Comparison of ENCODE assay signal across 10 cellular contexts in genomic region chr2:118197011-118197695, GRCh38.
DNase-seq lines count a peak whose midpoint lies in the region; ATAC-seq, FAIRE-seq and TF ChIP-seq lines count a peak whose summit lies in the region.
"Had no signal": no experiment of that assay in that cellular context is flagged by ENCODE, and none has a peak within 500 bp of the region (broad histone marks: within the 10 kb centered on the region; RNA-seq: fewer than 3 reads in every experiment).

No MANE protein-coding gene starts in this region.

- H3K9ac ChIP-seq in MM.1S (ENCODE audit: low read length): no peak overlapping the region

- H3K9me2 ChIP-seq in MM.1S (replicated peaks; ENCODE audit: insufficient read depth, low read length): no peaks in the 10 kb centered on the region

- DNase-seq in ELR (ENCODE audit: low read depth): peak; percentile 32
- DNase-seq in MM.1S: peak; percentile 17
- peak; percentile 7 for DNase-seq in fibroblast of villous mesenchyme (ENCODE audit: low read depth)
- no peak for DNase-seq in D721Med (ENCODE audit: insufficient read length, low spot score)
- DNase-seq in hepatic stellate cell (ENCODE audit: low spot score): no peak
- no peak for DNase-seq in LoVo (ENCODE audit: low spot score)
- DNase-seq: NCI-H1417 treated with DMSO at 0.1 percent for 48 hours had no signal

- ATAC-seq in GM21717 (IDR thresholded peaks at IDR 0.05; ENCODE audit: unreplicated experiment): peak; percentile 47
- no peak for ATAC-seq in HG03439 (IDR thresholded peaks at IDR 0.05; ENCODE audit: unreplicated experiment)

- H4K20me1 ChIP-seq in MM.1S (ENCODE audit: insufficient read depth, low read length): no peaks in the 10 kb centered on the region

- TF ChIP-seq CTCF in MM.1S (IDR thresholded peaks at IDR 0.05; ENCODE audit: low read length) (no peak), fibroblast of villous mesenchyme (IDR thresholded peaks at IDR 0.05; ENCODE audit: insufficient read depth, low read depth, low read length) (no peak), D721Med (IDR thresholded peaks at IDR 0.05; ENCODE audit: insufficient read depth, missing control alignments) (no peak)

- H3K4me3 ChIP-seq in MM.1S (ENCODE audit: low read length) (no peak overlapping the region), fibroblast of villous mesenchyme (ENCODE audit: low read depth, low read length) (no peak overlapping the region)
- H3K4me3 ChIP-seq: SK-N-MC had no signal

- no peak for FAIRE-seq in D721Med (lab: Jason Lieb, UNC)

- no peaks in the 10 kb centered on the region for H3K79me2 ChIP-seq in MM.1S (ENCODE audit: low read length)

- H3K4me2 ChIP-seq in MM.1S (ENCODE audit: low read depth, low read length): no peak overlapping the region

- H3K27ac ChIP-seq in MM.1S (ENCODE audit: low read length): no peak overlapping the region
- H3K27ac ChIP-seq: SK-N-MC had no signal

- H3K27me3 ChIP-seq in MM.1S (replicated peaks; ENCODE audit: insufficient read depth, low read length): no peaks in the 10 kb centered on the region

- H3K4me1 ChIP-seq in MM.1S (ENCODE audit: low read length): peaks cover 4% of the 10 kb centered on the region; the same call in 1 of the 2 replicates

- H3K9me3 ChIP-seq in MM.1S (replicated peaks; ENCODE audit: insufficient read depth, low read length): no peaks in the 10 kb centered on the region

- no peak overlapping the region for H2AFZ ChIP-seq in MM.1S (ENCODE audit: low read length)

- no peaks in the 10 kb centered on the region for H3K36me3 ChIP-seq in MM.1S (replicated peaks; ENCODE audit: insufficient read depth, low read length)

- H3F3A ChIP-seq in MM.1S (ENCODE audit: insufficient read depth, low read length): no peaks in the 10 kb centered on the region

Comparison
In these comparisons a context has a peak if more than half of its experiments do, and no peak if none do; other contexts are left out.
1. DNase-seq: peak in ELR (single experiment), MM.1S (single experiment) and fibroblast of villous mesenchyme (single experiment); none in D721Med (single experiment), hepatic stellate cell (single experiment) and LoVo (single experiment).